ENCODE assay signal across 13 cellular contexts in genomic region chr5:71596169-71596568, GRCh38. TPM values are rescaled to one million over a fixed set of nuclear protein-coding genes. Genes with fewer than 3 reads are reported as not detected.
DNase-seq lines count a peak whose midpoint lies in the region; ATAC-seq and TF ChIP-seq lines count a peak whose summit lies in the region.
"Had no signal": no experiment of that assay in that cellular context is flagged by ENCODE, and none has a peak within 500 bp of the region (broad histone marks: within the 10 kb centered on the region; RNA-seq: fewer than 3 reads in every experiment).

No MANE protein-coding gene starts in this region.

- peaks cover 15 to 37% of the 10 kb centered on the region in 2 donors for H3K4me1 ChIP-seq in thoracic aorta (ENCODE audit: control insufficient read depth in 1 of 2, low read depth in 2 of 2)
- H3K4me1 ChIP-seq: BLaER1 had no signal

- peak overlapping the region; percentile 14 to 47 for H3K27ac ChIP-seq in thoracic aorta
- H3K27ac ChIP-seq: BLaER1 had no signal

- H3K27me3 ChIP-seq in thoracic aorta (replicated peaks; ENCODE audit: insufficient read depth), result no peaks in the 10 kb centered on the region
- H3K27me3 ChIP-seq: BLaER1 had no signal

- H3K4me1 Mint-ChIP-seq in activated T-cell treated with anti-CD3 and anti-CD28 coated beads, Interleukin-2, amount 50 U/mL, for 24 hours (ENCODE audit: low read depth), result peaks cover 20% of the 10 kb centered on the region
- peaks cover 18 to 22% of the 10 kb centered on the region in 2 donors for H3K4me1 Mint-ChIP-seq in natural killer cell treated with Interleukin-12 subunit alpha and Interleukin-12 subunit beta and Interleukin-15 and Interleukin-18, amount 100 ng/mL, for 72 hours (ENCODE audit: low read depth in 2 of 2)
- H3K4me1 Mint-ChIP-seq in natural killer cell (peaks cover 9% of the 10 kb centered on the region in 2 donors), endothelial cell (ENCODE audit: unreplicated experiment) (no peaks in the 10 kb centered on the region)

- no peaks in the 10 kb centered on the region for H3K9me3 ChIP-seq in thoracic aorta
- H3K9me3 ChIP-seq: BLaER1 had no signal

- H3K36me3 Mint-ChIP-seq in activated T-cell treated with anti-CD3 and anti-CD28 coated beads, Interleukin-2, amount 50 U/mL, for 24 hours (ENCODE audit: low read depth), result peaks cover 74% of the 10 kb centered on the region
- H3K36me3 Mint-ChIP-seq in natural killer cell treated with Interleukin-12 subunit alpha and Interleukin-12 subunit beta and Interleukin-15 and Interleukin-18, amount 100 ng/mL, for 72 hours, result peaks cover 24% of the 10 kb centered on the region
- no peaks in the 10 kb centered on the region for H3K36me3 Mint-ChIP-seq in natural killer cell
- peaks cover 26% of the 10 kb centered on the region for H3K36me3 Mint-ChIP-seq in endothelial cell (ENCODE audit: low read depth, unreplicated experiment)

- intact Hi-C loops in natural killer cell (cut with micrococcal nuclease), result no loop called here

- H3K27ac Mint-ChIP-seq in activated T-cell treated with anti-CD3 and anti-CD28 coated beads, Interleukin-2, amount 50 U/mL, for 24 hours, result peak overlapping the region; percentile 27
- peak overlapping the region; percentile 11 to 42 for H3K27ac Mint-ChIP-seq in natural killer cell treated with Interleukin-12 subunit alpha and Interleukin-12 subunit beta and Interleukin-15 and Interleukin-18, amount 100 ng/mL, for 72 hours
- no peak overlapping the region for H3K27ac Mint-ChIP-seq in natural killer cell
- H3K27ac Mint-ChIP-seq in endothelial cell (ENCODE audit: unreplicated experiment), result no peak overlapping the region

- H3K4me3 Mint-ChIP-seq in activated T-cell treated with anti-CD3 and anti-CD28 coated beads, Interleukin-2, amount 50 U/mL, for 24 hours, result no peak overlapping the region
- H3K4me3 Mint-ChIP-seq in natural killer cell treated with Interleukin-12 subunit alpha and Interleukin-12 subunit beta and Interleukin-15 and Interleukin-18, amount 100 ng/mL, for 72 hours, result no peak overlapping the region
- H3K4me3 Mint-ChIP-seq in natural killer cell (no peak overlapping the region), endothelial cell (ENCODE audit: unreplicated experiment) (peak overlapping the region; percentile 50)
- H3K4me3 Mint-ChIP-seq: CD8-positive, alpha-beta memory T cell had no signal

- no peak overlapping the region for H3K4me3 ChIP-seq in thoracic aorta
- H3K4me3 ChIP-seq: BLaER1 had no signal

- DNase-seq in activated T-cell treated with anti-CD3 and anti-CD28 coated beads, Interleukin-2, amount 50 U/mL, for 24 hours, result no peak
- DNase-seq in activated T-cell treated with anti-CD3 and anti-CD28 coated beads, Interleukin-2, amount 50 U/mL, for 1 hour, result no peak
- DNase-seq in natural killer cell treated with Interleukin-12 subunit alpha and Interleukin-12 subunit beta and Interleukin-15 and Interleukin-18, amount 100 ng/mL, for 72 hours (ENCODE audit: low spot score), result no peak
- DNase-seq in natural killer cell (no peak), endothelial cell (ENCODE audit: low spot score) (no peak), thoracic aorta (ENCODE audit: low spot score) (no peak), nucleus accumbens (lab: John Stamatoyannopoulos, UW) (no peak)
- DNase-seq: AML-193; CD8-positive, alpha-beta memory T cell; DMS53; GF-D8 had no signal

- H3K27me3 Mint-ChIP-seq in activated T-cell treated with anti-CD3 and anti-CD28 coated beads, Interleukin-2, amount 50 U/mL, for 24 hours, result no peaks in the 10 kb centered on the region
- no peaks in the 10 kb centered on the region for H3K27me3 Mint-ChIP-seq in natural killer cell treated with Interleukin-12 subunit alpha and Interleukin-12 subunit beta and Interleukin-15 and Interleukin-18, amount 100 ng/mL, for 72 hours
- H3K27me3 Mint-ChIP-seq in natural killer cell (ENCODE audit: low read depth in 2 of 2) (no peaks in the 10 kb centered on the region), endothelial cell (ENCODE audit: unreplicated experiment) (no peaks in the 10 kb centered on the region)
- H3K27me3 Mint-ChIP-seq: CD8-positive, alpha-beta memory T cell had no signal

- TF ChIP-seq CTCF in natural killer cell (IDR thresholded peaks at IDR 0.05) (no peak), endothelial cell (IDR thresholded peaks at IDR 0.05; ENCODE audit: unreplicated experiment) (no peak), thoracic aorta (IDR thresholded peaks at IDR 0.05) (no peak)

- H3K9me3 Mint-ChIP-seq in activated T-cell treated with anti-CD3 and anti-CD28 coated beads, Interleukin-2, amount 50 U/mL, for 24 hours, result no peaks in the 10 kb centered on the region
- no peaks in the 10 kb centered on the region for H3K9me3 Mint-ChIP-seq in natural killer cell treated with Interleukin-12 subunit alpha and Interleukin-12 subunit beta and Interleukin-15 and Interleukin-18, amount 100 ng/mL, for 72 hours
- H3K9me3 Mint-ChIP-seq in natural killer cell (no peaks in the 10 kb centered on the region), endothelial cell (ENCODE audit: unreplicated experiment) (no peaks in the 10 kb centered on the region)
- H3K9me3 Mint-ChIP-seq: CD8-positive, alpha-beta memory T cell had no signal

- ATAC-seq in natural killer cell treated with Interleukin-12 subunit alpha and Interleukin-12 subunit beta and Interleukin-15 and Interleukin-18, amount 100 ng/mL, for 72 hours, result no peak
- ATAC-seq in natural killer cell (no peak), thoracic aorta (ENCODE audit: insufficient number of reproducible peaks, low FRiP score, low read depth) (no peak), GM19397 (IDR thresholded peaks at IDR 0.05; ENCODE audit: unreplicated experiment) (no peak)

- H3K36me3 ChIP-seq in thoracic aorta, result peaks cover 20% of the 10 kb centered on the region

RNA-seq across cellular contexts. Expression of gene MCCC2, which starts 9.0 kb away (rescaled TPM):
- total RNA-seq in natural killer cell treated with Interleukin-12 subunit alpha and Interleukin-12 subunit beta and Interleukin-15 and Interleukin-18, amount 100 ng/mL, for 72 hours, result 10 to 100 TPM; 50.4 to 64.2 TPM
- total RNA-seq in natural killer cell, result 10 to 100 TPM; 23.3 to 35.2 (median 32.5) TPM
- 38.3 TPM for total RNA-seq in endothelial cell (ENCODE audit: unreplicated experiment)
- total RNA-seq in thoracic aorta, result 10 to 100 TPM; 32.1 to 64.8 TPM

Comparison
In these comparisons a context has a peak if more than half of its experiments do, and no peak if none do; other contexts are left out.
1. H3K27ac Mint-ChIP-seq: peak in activated T-cell treated with anti-CD3 and anti-CD28 coated beads, Interleukin-2, amount 50 U/mL, for 24 hours (single experiment) and natural killer cell treated with Interleukin-12 subunit alpha and Interleukin-12 subunit beta and Interleukin-15 and Interleukin-18, amount 100 ng/mL, for 72 hours (2 of 2); none in natural killer cell (0 of 2) and endothelial cell (single experiment).